ENCODE assay signal across 16 cellular contexts in genomic region chr2:105447476-105447875, GRCh38.
"Had no signal": no experiment of that assay in that cellular context is flagged by ENCODE, and none has a peak within 500 bp of the region (broad histone marks: within the 10 kb centered on the region; RNA-seq: fewer than 3 reads in every experiment).

No MANE protein-coding gene starts in this region.

- H3K9me3 ChIP-seq: esophagus muscularis mucosa, left ventricle myocardium inferior, ovary, testis had no signal

- DNase-seq: activated CD4-positive, alpha-beta T cell treated with anti-CD3 and anti-CD28 coated beads for 36 hours; activated CD8-positive, alpha-beta memory T cell treated with anti-CD3 and anti-CD28 coated beads, Interleukin-2, amount 50 U/mL, for 4 hours; activated CD8-positive, alpha-beta T cell treated with anti-CD3 and anti-CD28 coated beads for 36 hours; foreskin fibroblast; head of caudate nucleus; left ventricle myocardium inferior; mesendoderm; ovary; stimulated activated CD4-positive, alpha-beta T cell treated with anti-CD3 and anti-CD28 coated beads, Interleukin-15, amount 100 ng/mL, for 24 hours; stimulated activated CD4-positive, alpha-beta T cell treated with anti-CD3 and anti-CD28 coated beads, Interleukin-4, amount 100 ng/mL, for 4 hours; stimulated activated naive CD8-positive, alpha-beta T cell treated with anti-CD3 and anti-CD28 coated beads, Interleukin-15, amount 100 ng/mL, for 72 hours; T-helper 1 cell; testis; WERI-Rb-1 had no signal

- H3K4me1 ChIP-seq: testis had no signal

- ATAC-seq: activated CD4-positive, alpha-beta T cell treated with anti-CD3 and anti-CD28 coated beads for 36 hours; activated CD8-positive, alpha-beta T cell treated with anti-CD3 and anti-CD28 coated beads for 36 hours; stimulated activated naive CD8-positive, alpha-beta T cell treated with anti-CD3 and anti-CD28 coated beads, Interleukin-15, amount 100 ng/mL, for 72 hours had no signal

- H3K27ac ChIP-seq: esophagus muscularis mucosa, left ventricle myocardium inferior, ovary, testis, WERI-Rb-1 had no signal

- H3K4me3 ChIP-seq: esophagus muscularis mucosa, left ventricle myocardium inferior, ovary, testis had no signal

- H3K36me3 ChIP-seq: esophagus muscularis mucosa, left ventricle myocardium inferior, ovary, WERI-Rb-1 had no signal

- H3K27me3 ChIP-seq: ovary, testis had no signal

- FAIRE-seq: islet of Langerhans had no signal
